In the genomic region with DNA sequence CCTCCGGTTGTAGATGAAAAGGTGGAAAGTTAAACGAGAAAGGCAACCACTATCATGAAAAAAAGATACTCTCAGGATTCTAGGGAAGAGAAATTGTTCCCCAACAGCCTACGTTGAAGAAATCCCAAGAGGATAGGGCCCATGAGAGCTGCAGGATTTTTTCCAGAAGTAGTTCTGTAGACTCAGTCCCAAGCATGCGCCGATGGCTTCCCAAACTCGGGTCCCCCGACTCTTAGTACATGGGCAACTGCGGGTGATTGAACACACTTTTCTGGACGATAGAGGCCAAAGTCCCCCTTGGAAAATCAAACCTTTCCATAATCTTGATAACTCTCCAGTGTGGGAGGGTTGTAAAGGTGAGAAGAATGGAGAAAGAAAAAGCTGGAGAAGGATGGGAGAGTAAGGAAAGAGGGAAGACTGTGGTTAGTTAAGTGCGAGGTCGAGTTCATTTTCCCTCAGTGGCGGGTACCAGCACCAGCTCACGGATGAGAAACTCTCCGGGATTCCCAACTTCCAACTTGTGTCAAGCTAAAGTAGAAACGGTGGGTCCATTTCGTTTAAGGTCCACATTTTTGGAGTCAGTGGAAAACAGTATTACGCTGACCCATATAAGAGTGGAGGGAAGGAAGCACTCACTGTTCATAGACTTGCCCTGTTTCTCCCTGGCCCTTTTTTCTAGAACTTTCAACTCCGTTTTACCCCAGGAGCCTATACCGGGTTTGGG, we compare ENCODE assay signal across 17 cellular contexts. TPM values are rescaled to one million over a fixed set of nuclear protein-coding genes. Genes with fewer than 3 reads are reported as not detected.
DNase-seq lines count a peak whose midpoint lies in the region; ATAC-seq and TF ChIP-seq lines count a peak whose summit lies in the region.
"Had no signal": no experiment of that assay in that cellular context is flagged by ENCODE, and none has a peak within 500 bp of the region (broad histone marks: within the 10 kb centered on the region; RNA-seq: fewer than 3 reads in every experiment).

No MANE protein-coding gene starts in this region.

- H3K4me3 Mint-ChIP-seq in T-helper 17 cell = no peak overlapping the region

- H3K27me3 ChIP-seq in GM23248 (replicated peaks; ENCODE audit: insufficient read depth) = no peaks in the 10 kb centered on the region
- peaks cover 99% of the 10 kb centered on the region for H3K27me3 ChIP-seq in hepatocyte
- peaks cover 84% of the 10 kb centered on the region for H3K27me3 ChIP-seq in osteoblast (ENCODE audit: insufficient read depth, low read length)

- no peaks in the 10 kb centered on the region for H4K20me1 ChIP-seq in GM23248 (ENCODE audit: insufficient read depth)
- H4K20me1 ChIP-seq in hepatocyte (ENCODE audit: insufficient read depth, poor library complexity, severe bottlenecking) = no peaks in the 10 kb centered on the region
- H4K20me1 ChIP-seq in osteoblast (ENCODE audit: insufficient read depth, low read length) = no peaks in the 10 kb centered on the region

- H3K36me3 ChIP-seq in GM23248 (ENCODE audit: low read depth) = no peaks in the 10 kb centered on the region
- H3K36me3 ChIP-seq in hepatocyte (replicated peaks; ENCODE audit: insufficient read depth, low read depth) = no peaks in the 10 kb centered on the region
- H3K36me3 ChIP-seq in osteoblast (ENCODE audit: insufficient read depth, low read length) = no peaks in the 10 kb centered on the region
- H3K36me3 ChIP-seq: SJSA1 had no signal

- peaks cover 2% of the 10 kb centered on the region for H3K4me1 Mint-ChIP-seq in T-helper 17 cell

- no peak for TF ChIP-seq CTCF in astrocyte of the cerebellum (IDR thresholded peaks at IDR 0.05; ENCODE audit: low read depth, low read length, missing control alignments)
- no peak for TF ChIP-seq CTCF in hepatocyte (IDR thresholded peaks at IDR 0.05; ENCODE audit: poor library complexity)
- TF ChIP-seq CTCF in osteoblast (IDR thresholded peaks at IDR 0.05; ENCODE audit: extremely low read depth, low read depth, low read length) = no peak

- H3K4me2 ChIP-seq in GM23248 (ENCODE audit: unreplicated experiment) (peak overlapping the region; percentile 62), hepatocyte (no peak overlapping the region), osteoblast (ENCODE audit: insufficient read depth, low read length) (no peak overlapping the region)
- H3K4me2 ChIP-seq: KMS-11 had no signal

- peak overlapping the region; percentile 78 for H2AFZ ChIP-seq in GM23248
- peak overlapping the region; percentile 42 for H2AFZ ChIP-seq in hepatocyte
- H2AFZ ChIP-seq in osteoblast (ENCODE audit: low read length) = no peak overlapping the region

- no peaks in the 10 kb centered on the region for H3K4me1 ChIP-seq in GM23248 (ENCODE audit: insufficient read depth)
- H3K4me1 ChIP-seq in hepatocyte (ENCODE audit: insufficient read depth) = no peaks in the 10 kb centered on the region
- no peaks in the 10 kb centered on the region for H3K4me1 ChIP-seq in osteoblast (ENCODE audit: insufficient read depth, low read length)
- H3K4me1 ChIP-seq: SJSA1 had no signal

- H3K4me3 ChIP-seq in GM23248 = peak overlapping the region; percentile 60
- peak overlapping the region; percentile 46 for H3K4me3 ChIP-seq in astrocyte of the cerebellum (ENCODE audit: low read depth, low read length)
- H3K4me3 ChIP-seq in hepatocyte = no peak overlapping the region
- H3K4me3 ChIP-seq in osteoblast (ENCODE audit: insufficient read depth, low read length) = no peak overlapping the region
- H3K4me3 ChIP-seq: SJSA1 had no signal

- ATAC-seq in HG03045 (IDR thresholded peaks at IDR 0.05; ENCODE audit: unreplicated experiment) (no peak), GM19397 (IDR thresholded peaks at IDR 0.05; ENCODE audit: unreplicated experiment) (no peak), T-helper 17 cell (no peak)
- ATAC-seq: activated CD4-positive, CD25-positive, alpha-beta regulatory T cell treated with anti-CD3 and anti-CD28 coated beads, Interleukin-2, amount 50 U/mL, for 24 hours; esophagus mucosa had no signal

- no peak for DNase-seq in GM23248
- DNase-seq in astrocyte of the cerebellum (ENCODE audit: low read depth) = no peak
- DNase-seq in hepatocyte (ENCODE audit: low spot score) = no peak
- peak; percentile 66 for DNase-seq in osteoblast (ENCODE audit: insufficient read length, low spot score, missing footprints)
- no peak for DNase-seq in T-helper 17 cell
- no peak for DNase-seq in glomerular visceral epithelial cell (ENCODE audit: extremely low spot score)
- DNase-seq: NCI-H2171 had no signal

- peaks cover 52% of the 10 kb centered on the region for H3K27me3 Mint-ChIP-seq in T-helper 17 cell

- in situ Hi-C loops in GM23248 (cut with MboI) = no loop called here
- in situ Hi-C loops in astrocyte of the cerebellum (cut with HindIII; ENCODE audit: low sequenced_read_pairs) = loop anchor here (10.0 kb wide), 1 partner anchor 661 kb away; no protein-coding TSS in a partner anchor

- H3K9me2 ChIP-seq in GM23248 (ENCODE audit: insufficient read depth) (no peaks in the 10 kb centered on the region), hepatocyte (replicated peaks; ENCODE audit: insufficient read depth) (no peaks in the 10 kb centered on the region)

- H3K36me3 Mint-ChIP-seq in T-helper 17 cell (ENCODE audit: low read depth) = peaks cover 7% of the 10 kb centered on the region

- no peak overlapping the region for H3K27ac Mint-ChIP-seq in T-helper 17 cell
- H3K27ac Mint-ChIP-seq: activated T-helper 2 cell treated with anti-CD3 and anti-CD28 coated beads, Interferon-gamma antibody, Interleukin-2, Interleukin-4, amounts not matched to agents 10 μg/mL and 5 μg/mL and 100 μg/mL, durations not matched to agents 14 hours and 24 hours and 36 hours had no signal

- H3K9me3 ChIP-seq in GM23248 (ENCODE audit: low read depth) = no peaks in the 10 kb centered on the region
- no peaks in the 10 kb centered on the region for H3K9me3 ChIP-seq in hepatocyte (ENCODE audit: low read depth)
- peaks cover 3% of the 10 kb centered on the region for H3K9me3 ChIP-seq in osteoblast (ENCODE audit: low read depth, low read length)
- H3K9me3 ChIP-seq in T-helper 17 cell (ENCODE audit: control insufficient read depth, low read length, poor library complexity, severe bottlenecking) = peaks cover 3% of the 10 kb centered on the region
- H3K9me3 ChIP-seq: SJSA1 had no signal

- WGBS in GM23248 (ENCODE audit: low coverage in 1 of 2, low lambda C conversion rate in 2 of 2, missing lambda C conversion rate in 2 of 2), 2 experiments = 90 to 91% methylated on average over 19 of the region's 19 CpGs
- WGBS in hepatocyte (ENCODE audit: low lambda C conversion rate, missing lambda C conversion rate) = 3% methylated on average over 19 of the region's 19 CpGs

- H3K79me2 ChIP-seq in GM23248 (ENCODE audit: insufficient read depth) (no peaks in the 10 kb centered on the region), hepatocyte (no peaks in the 10 kb centered on the region), osteoblast (ENCODE audit: insufficient read depth, low read length) (no peaks in the 10 kb centered on the region)

- H3F3A ChIP-seq in GM23248 (ENCODE audit: insufficient read depth) = no peaks in the 10 kb centered on the region

- no peak overlapping the region for H3K27ac ChIP-seq in GM23248
- H3K27ac ChIP-seq in hepatocyte = no peak overlapping the region
- no peak overlapping the region for H3K27ac ChIP-seq in osteoblast (ENCODE audit: low read depth, low read length)
- H3K27ac ChIP-seq: HL-60, KMS-11, SJSA1 had no signal

- H3K9ac ChIP-seq in GM23248 = no peak overlapping the region
- H3K9ac ChIP-seq: KMS-11 had no signal

RNA-seq across cellular contexts. Expression of a gene that starts 14.6 kb away (rescaled TPM):
- total RNA-seq in GM23248 (2014; rRNA removed; shearing (Covaris generic)) = 18.2 and 25.5 TPM in 2 replicates
- polyA plus RNA-seq in GM23248 (2016; fragmentation: Nextera tagmentation; extraction: Ambion mirVana) (14.0 and 15.5 TPM in 2 replicates), hepatocyte (not detected in 2 replicates)
- total RNA-seq in hepatocyte (0.10 TPM in 1 of 2 replicates, not detected in the other), osteoblast (2.1 and 3.6 TPM in 2 replicates), T-helper 17 cell (not detected)
- total RNA-seq: activated T-helper 2 cell treated with anti-CD3 and anti-CD28 coated beads, Interferon-gamma antibody, Interleukin-2, Interleukin-4, amounts not matched to agents 10 μg/mL and 5 μg/mL and 100 μg/mL, durations not matched to agents 14 hours and 24 hours and 36 hours had no signal
- polyA plus RNA-seq: keratinocyte had no signal

RNA-seq across cellular contexts. Expression of a gene that starts 17.4 kb away (rescaled TPM):
- total RNA-seq in GM23248 (2014; rRNA removed; shearing (Covaris generic)) = 1.6 and 7.0 TPM in 2 replicates
- polyA plus RNA-seq in GM23248 (2016; fragmentation: Nextera tagmentation; extraction: Ambion mirVana) = 4.3 and 6.3 TPM in 2 replicates
- 0.08 and 0.17 TPM in 2 replicates for total RNA-seq in hepatocyte
- polyA plus RNA-seq in hepatocyte = not detected in 2 replicates
- 0.29 and 0.72 TPM in 2 replicates for total RNA-seq in osteoblast
- not detected for total RNA-seq in T-helper 17 cell
- total RNA-seq: activated T-helper 2 cell treated with anti-CD3 and anti-CD28 coated beads, Interferon-gamma antibody, Interleukin-2, Interleukin-4, amounts not matched to agents 10 μg/mL and 5 μg/mL and 100 μg/mL, durations not matched to agents 14 hours and 24 hours and 36 hours; esophagus mucosa; glomerular endothelial cell had no signal
- polyA plus RNA-seq: keratinocyte had no signal

Comparison
In these comparisons a context has a peak if more than half of its experiments do, and no peak if none do; other contexts are left out.
1. H3K4me3 ChIP-seq: peak in GM23248 (single experiment) and astrocyte of the cerebellum (single experiment); none in hepatocyte (single experiment) and osteoblast (single experiment).